In genomic region chr5:112492291-112492690, GRCh38 we compare ENCODE assay signal across 9 cellular contexts.
DNase-seq lines count a peak whose midpoint lies in the region; ATAC-seq and TF ChIP-seq lines count a peak whose summit lies in the region.
"Had no signal": no experiment of that assay in that cellular context is flagged by ENCODE, and none has a peak within 500 bp of the region (broad histone marks: within the 10 kb centered on the region; RNA-seq: fewer than 3 reads in every experiment).

No MANE protein-coding gene starts in this region.

- TF ChIP-seq CTCF in chondrocyte (IDR thresholded peaks at IDR 0.05) (peak; percentile 66), lower lobe of right lung (IDR thresholded peaks at IDR 0.05) (peak; percentile 58)

- no peaks in the 10 kb centered on the region for H3K27me3 ChIP-seq in lower lobe of right lung (ENCODE audit: low read depth)

- H3K27me3 Mint-ChIP-seq in chondrocyte (ENCODE audit: low read depth), result peaks cover 10% of the 10 kb centered on the region

- H3K4me1 ChIP-seq in lower lobe of right lung, result no peaks in the 10 kb centered on the region

- H3K27ac Mint-ChIP-seq in chondrocyte (ENCODE audit: unreplicated experiment), result no peak overlapping the region
- H3K27ac Mint-ChIP-seq: dendritic cell treated with granulocyte-macrophage colony-stimulating factor and Interleukin-4, amounts not matched to agents 40 ng/mL and 50 ng/mL, for 4 days had no signal

- no peak overlapping the region for H3K4me3 ChIP-seq in lower lobe of right lung

- H3K36me3 Mint-ChIP-seq in chondrocyte (ENCODE audit: low read depth), result no peaks in the 10 kb centered on the region

- H3K36me3 ChIP-seq in lower lobe of right lung, result no peaks in the 10 kb centered on the region

- H3K4me3 Mint-ChIP-seq in chondrocyte (ENCODE audit: unreplicated experiment), result no peak overlapping the region
- H3K4me3 Mint-ChIP-seq: dendritic cell treated with granulocyte-macrophage colony-stimulating factor and Interleukin-4, amounts not matched to agents 40 ng/mL and 50 ng/mL, for 4 days had no signal

- no peak overlapping the region for H3K27ac ChIP-seq in lower lobe of right lung

- DNase-seq in NCI-H510A treated with DMSO at 0.1 percent for 48 hours (lab: John Stamatoyannopoulos, UW) (peak; percentile 37), NCI-H510A (lab: John Stamatoyannopoulos, UW) (no peak), OCI-M2 (lab: John Stamatoyannopoulos, UW; ENCODE audit: unreplicated experiment) (peak; percentile 34), chondrocyte (ENCODE audit: low spot score) (no peak), lower lobe of right lung (peak; percentile 53), middle frontal gyrus (ENCODE audit: extremely low spot score, low spot score) (no peak)

- peaks cover 3% of the 10 kb centered on the region for H3K9me3 Mint-ChIP-seq in chondrocyte (ENCODE audit: low read depth)
- H3K9me3 Mint-ChIP-seq: dendritic cell treated with granulocyte-macrophage colony-stimulating factor and Interleukin-4, amounts not matched to agents 40 ng/mL and 50 ng/mL, for 4 days had no signal

- no peaks in the 10 kb centered on the region for H3K9me3 ChIP-seq in lower lobe of right lung

- no peaks in the 10 kb centered on the region for H3K4me1 Mint-ChIP-seq in chondrocyte (ENCODE audit: low read depth)

- ATAC-seq in GM21423 (IDR thresholded peaks at IDR 0.05; ENCODE audit: unreplicated experiment), result peak; percentile 99
- ATAC-seq in HG03520 (IDR thresholded peaks at IDR 0.05; ENCODE audit: unreplicated experiment), result peak; percentile 99
- peak; percentile 83 to 93 for ATAC-seq in lower lobe of right lung

- intact Hi-C loops in lower lobe of right lung (cut with DNase I), result no loop called here

Comparison
In these comparisons a context has a peak if more than half of its experiments do, and no peak if none do; other contexts are left out.
1. DNase-seq: peak in NCI-H510A treated with DMSO at 0.1 percent for 48 hours (single experiment), OCI-M2 (single experiment) and lower lobe of right lung (single experiment); none in NCI-H510A (single experiment), chondrocyte (single experiment) and middle frontal gyrus (single experiment).
2. Peak in every context shown above with its lines, with median percentiles within 50 percentile points of each other: ATAC-seq.